11 cellular contexts compared by ENCODE assay signal in the genomic region with DNA sequence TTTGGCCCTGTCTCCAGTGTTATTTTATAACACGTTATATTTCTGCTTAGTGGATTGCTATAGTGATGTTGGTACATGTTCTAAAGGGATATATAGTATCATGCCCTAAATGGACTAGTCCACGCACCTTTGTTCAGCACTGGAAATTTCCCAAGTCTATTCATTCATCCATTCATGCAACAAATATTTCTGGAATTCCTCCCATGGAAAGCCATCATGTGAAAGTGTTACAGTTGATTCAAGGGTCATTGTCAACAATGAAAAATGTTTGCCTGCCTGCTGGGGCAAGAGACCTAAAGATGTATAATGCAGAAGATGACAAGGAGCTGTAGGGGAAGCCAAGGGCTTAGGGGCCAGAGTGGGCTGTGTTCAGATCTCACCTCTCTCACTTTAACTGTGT. TPM values are rescaled to one million over a fixed set of nuclear protein-coding genes. Genes with fewer than 3 reads are reported as not detected.
DNase-seq lines count a peak whose midpoint lies in the region; ATAC-seq lines count a peak whose summit lies in the region.
"Had no signal": no experiment of that assay in that cellular context is flagged by ENCODE, and none has a peak within 500 bp of the region (broad histone marks: within the 10 kb centered on the region; RNA-seq: fewer than 3 reads in every experiment).

No MANE protein-coding gene starts in this region.

- no peak overlapping the region for H2AFZ ChIP-seq in trophoblast cell (ENCODE audit: insufficient read depth, low read length, poor library complexity)

- no peaks in the 10 kb centered on the region for H3K79me1 ChIP-seq in trophoblast cell (ENCODE audit: low read length)

- H2BK12ac ChIP-seq in trophoblast cell (ENCODE audit: low read length), result no peak overlapping the region

- H3K27me3 ChIP-seq in trophoblast cell (ENCODE audit: insufficient read depth, low read length), result no peaks in the 10 kb centered on the region

- H3K36me3 ChIP-seq in trophoblast cell (ENCODE audit: control insufficient read depth in 1 of 2, insufficient read depth in 2 of 2, low read length in 2 of 2), result no peaks in the 10 kb centered on the region

- ATAC-seq in esophagus mucosa, result peak; percentile 64
- no peak for ATAC-seq in HG03025 (IDR thresholded peaks at IDR 0.05; ENCODE audit: low FRiP score, unreplicated experiment)
- no peak for ATAC-seq in HG03521 (IDR thresholded peaks at IDR 0.05; ENCODE audit: unreplicated experiment)
- ATAC-seq: activated CD4-positive, alpha-beta T cell treated with anti-CD3 and anti-CD28 coated beads for 36 hours had no signal

- no peak overlapping the region for H2BK5ac ChIP-seq in trophoblast cell (ENCODE audit: low read depth, low read length, poor library complexity)

- no peak overlapping the region for H3K14ac ChIP-seq in trophoblast cell (ENCODE audit: low read length)

- H4K91ac ChIP-seq in trophoblast cell (ENCODE audit: low read depth, low read length), result no peak overlapping the region

- no peak overlapping the region for H3K9ac ChIP-seq in trophoblast cell (ENCODE audit: low read length)

- no peak overlapping the region for H3K4me3 ChIP-seq in trophoblast cell (ENCODE audit: low read depth, low read length)

- H3K4ac ChIP-seq in trophoblast cell (ENCODE audit: low read depth, low read length), result no peak overlapping the region

- H3K23ac ChIP-seq in trophoblast cell (ENCODE audit: low read length), result no peak overlapping the region

- no peaks in the 10 kb centered on the region for H3K79me2 ChIP-seq in trophoblast cell (ENCODE audit: control insufficient read depth, insufficient read depth, low read length, poor library complexity)

- no peak overlapping the region for H2BK120ac ChIP-seq in trophoblast cell (ENCODE audit: insufficient read depth, low read length, poor library complexity)

- H4K12ac ChIP-seq in trophoblast cell (ENCODE audit: low read depth, low read length), result no peak overlapping the region

- no peak overlapping the region for H2AK5ac ChIP-seq in trophoblast cell (ENCODE audit: low read length)

- H4K8ac ChIP-seq in trophoblast cell (ENCODE audit: low read depth, low read length), result no peak overlapping the region

- no peak overlapping the region for H3K27ac ChIP-seq in trophoblast cell (ENCODE audit: low read depth, low read length)

- peak; percentile 57 for DNase-seq in GM03348 (ENCODE audit: low spot score)
- peak; percentile 80 for DNase-seq in RPMI7951 (ENCODE audit: low read depth)
- DNase-seq in trophoblast cell, result peak; percentile 51 to 85
- DNase-seq in effector CD8-positive, alpha-beta T cell (lab: John Stamatoyannopoulos, UW), result no peak
- no peak for DNase-seq in GF-D8 (lab: John Stamatoyannopoulos, UW)
- DNase-seq: activated CD4-positive, alpha-beta T cell treated with anti-CD3 and anti-CD28 coated beads for 36 hours; activated gamma-delta T cell; KG1 had no signal

- no peak overlapping the region for H3K18ac ChIP-seq in trophoblast cell (ENCODE audit: low read length)

- no CpG with 5 or more reads among the region's 2 CpGs for WGBS in trophoblast cell (ENCODE audit: extremely low coverage, insufficient coverage, insufficient read length)

- H3K4me2 ChIP-seq in trophoblast cell (ENCODE audit: low read length), result no peak overlapping the region

- peaks cover 0 to 2% of the 10 kb centered on the region in 2 experiments for H3K4me1 ChIP-seq in trophoblast cell (ENCODE audit: control insufficient read depth in 1 of 2, insufficient read depth in 2 of 2, low read length in 2 of 2)

- no peaks in the 10 kb centered on the region for H3K9me3 ChIP-seq in trophoblast cell (ENCODE audit: insufficient read depth, low read depth, low read length)

RNA-seq across cellular contexts. Expression of a gene that starts 10.8 kb away (rescaled TPM):
- 57.5 and 79.7 TPM in 2 replicates for total RNA-seq in RPMI7951 (2014; rRNA removed; shearing (Covaris generic))
- 61.5 TPM for total RNA-seq in esophagus mucosa
- 82.9 and 87.6 TPM in 2 replicates for polyA plus RNA-seq in trophoblast cell (2013)

RNA-seq across cellular contexts. Expression of a gene that starts 27.2 kb away (rescaled TPM):
- total RNA-seq in RPMI7951 (2014; rRNA removed; shearing (Covaris generic)), result 18.3 and 18.8 TPM in 2 replicates
- 3.6 TPM for total RNA-seq in esophagus mucosa
- polyA plus RNA-seq in trophoblast cell (2013), result 6.2 and 6.3 TPM in 2 replicates

Comparison
In these comparisons a context has a peak if more than half of its experiments do, and no peak if none do; other contexts are left out.
1. DNase-seq: peak in GM03348 (single experiment), RPMI7951 (single experiment) and trophoblast cell (2 of 2); none in effector CD8-positive, alpha-beta T cell (single experiment) and GF-D8 (single experiment).